23 cellular contexts compared by ENCODE assay signal in the genomic region with DNA sequence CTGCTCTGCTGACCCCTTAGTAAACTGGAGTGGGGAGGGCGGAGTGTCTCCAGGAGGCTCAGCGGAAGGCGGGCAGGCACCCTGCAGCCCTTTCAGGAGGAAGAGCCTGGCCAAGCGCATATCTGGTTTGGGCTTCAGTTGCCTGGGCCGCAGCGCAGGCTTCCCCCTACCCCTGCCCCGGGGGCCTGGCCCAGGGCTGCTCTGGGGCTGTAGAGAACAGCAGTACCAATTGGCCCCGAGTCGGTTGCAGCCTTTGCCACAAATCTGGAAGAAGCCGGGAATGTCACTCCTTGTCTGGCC. TPM values are rescaled to one million over a fixed set of nuclear protein-coding genes. Genes with fewer than 3 reads are reported as not detected.
DNase-seq lines count a peak whose midpoint lies in the region; ATAC-seq and TF ChIP-seq lines count a peak whose summit lies in the region.
"Had no signal": no experiment of that assay in that cellular context is flagged by ENCODE, and none has a peak within 500 bp of the region (broad histone marks: within the 10 kb centered on the region; RNA-seq: fewer than 3 reads in every experiment).

No MANE protein-coding gene starts in this region.

- no peaks in the 10 kb centered on the region for H3K4me1 ChIP-seq in CD8-positive, alpha-beta T cell (ENCODE audit: insufficient read depth, low read length)
- H3K4me1 ChIP-seq in endocrine pancreas (ENCODE audit: control insufficient read depth, insufficient read depth, low read length): no peaks in the 10 kb centered on the region
- peaks cover 5 to 10% of the 10 kb centered on the region in 2 donors for H3K4me1 ChIP-seq in thyroid gland

- peaks cover 3% of the 10 kb centered on the region for H3K27me3 ChIP-seq in CD8-positive, alpha-beta T cell (ENCODE audit: insufficient read depth, low read length)
- H3K27me3 ChIP-seq in endocrine pancreas (ENCODE audit: control insufficient read depth, insufficient read depth, low read length) (no peaks in the 10 kb centered on the region), neural cell (ENCODE audit: insufficient read depth, low read depth, low read length) (peaks cover 48% of the 10 kb centered on the region), thyroid gland (no peaks in the 10 kb centered on the region)

- POLR2A ChIA-PET in CD8-positive, alpha-beta T cell (lab: Charles Lee): no interaction called here

- TF ChIP-seq POLR2A in thyroid gland (IDR thresholded peaks at IDR 0.05): no peak

- no peak overlapping the region for H3K27ac Mint-ChIP-seq in CD8-positive, alpha-beta T cell
- H3K27ac Mint-ChIP-seq: activated CD4-positive, alpha-beta T cell treated with anti-CD3 and anti-CD28 coated beads, Interleukin-2, amount 10 ng/mL, durations not matched to agents 7 days and 5 days had no signal

- no peak for TF ChIP-seq RAD21 in neural cell (conservative IDR thresholded peaks at IDR 0.05)

- no peak for TF ChIP-seq EP300 in neural cell (conservative IDR thresholded peaks at IDR 0.05; ENCODE audit: poor library complexity, severe bottlenecking)

- peak overlapping the region; percentile 81 for H3K4me2 ChIP-seq in neural cell (ENCODE audit: low read length)

- peak overlapping the region; percentile 31 for H3K9ac ChIP-seq in endocrine pancreas (ENCODE audit: control insufficient read depth, insufficient read depth, low read length)
- H3K9ac ChIP-seq in neural cell (ENCODE audit: low read length): peak overlapping the region; percentile 69

- no peaks in the 10 kb centered on the region for H3K36me3 Mint-ChIP-seq in CD8-positive, alpha-beta T cell
- H3K36me3 Mint-ChIP-seq: naive B cell had no signal

- H3K4me1 Mint-ChIP-seq in CD8-positive, alpha-beta T cell (ENCODE audit: low read depth): peaks cover 11% of the 10 kb centered on the region

- no peak for ATAC-seq in CD8-positive, alpha-beta T cell
- ATAC-seq in GM21381 (IDR thresholded peaks at IDR 0.05; ENCODE audit: unreplicated experiment): no peak
- ATAC-seq: heart left ventricle had no signal

- no peaks in the 10 kb centered on the region for H3K36me3 ChIP-seq in CD8-positive, alpha-beta T cell (ENCODE audit: insufficient read depth, low read length)
- H3K36me3 ChIP-seq in endocrine pancreas (ENCODE audit: control insufficient read depth, insufficient read depth, low read length): no peaks in the 10 kb centered on the region
- no peaks in the 10 kb centered on the region for H3K36me3 ChIP-seq in neural cell (ENCODE audit: insufficient read depth, low read length)
- no peaks in the 10 kb centered on the region for H3K36me3 ChIP-seq in thyroid gland
- H3K36me3 ChIP-seq: heart left ventricle had no signal

- DNase-seq in CD8-positive, alpha-beta T cell: no peak
- DNase-seq in NCI-H2227 (lab: John Stamatoyannopoulos, UW; ENCODE audit: unreplicated experiment) (peak; percentile 31), NCI-H1436 (lab: John Stamatoyannopoulos, UW) (no peak), thyroid gland (no peak), cardiac septum (ENCODE audit: low spot score) (no peak)
- DNase-seq: activated CD4-positive, alpha-beta T cell treated with anti-CD3 and anti-CD28 coated beads, Interleukin-2, amount 10 ng/mL, durations not matched to agents 7 days and 5 days; activated CD8-positive, alpha-beta memory T cell treated with anti-CD3 and anti-CD28 coated beads, Interleukin-2, amount 50 U/mL, for 4 hours; activated effector memory CD4-positive, alpha-beta T cell treated with Interleukin-2 at 50 U/mL for 16 hours; amniotic stem cell; central memory CD4-positive, alpha-beta T cell; DMS153; KBM-7; MV-4-11; naive B cell; NCI-H2029 treated with DMSO at 0.1 percent for 48 hours; NCI-H510A treated with DMSO at 0.1 percent for 48 hours; small intestine; stimulated activated CD4-positive, alpha-beta T cell treated with anti-CD3 and anti-CD28 coated beads, Interleukin-4, amount 100 ng/mL, for 1 hour had no signal

- intact Hi-C loops in CD8-positive, alpha-beta T cell (cut with DNase I, micrococcal nuclease): no loop called here
- intact Hi-C loops in thyroid gland (cut with DNase I): loop anchor here (10.0 kb wide), 1 partner anchor 107 kb away; no protein-coding TSS in a partner anchor
- intact Hi-C loops in cardiac septum (cut with DNase I): no loop called here

- no peaks in the 10 kb centered on the region for H3K79me2 ChIP-seq in neural cell (replicated peaks; ENCODE audit: insufficient read depth, low read length)

- TF ChIP-seq CTCF in CD8-positive, alpha-beta T cell (IDR thresholded peaks at IDR 0.05): no peak
- no peak for TF ChIP-seq CTCF in neural cell (IDR thresholded peaks at IDR 0.05; ENCODE audit: poor library complexity, severe bottlenecking)
- no peak for TF ChIP-seq CTCF in thyroid gland (IDR thresholded peaks at IDR 0.05)

- H4K20me1 ChIP-seq in neural cell (ENCODE audit: insufficient read depth): no peaks in the 10 kb centered on the region

- no peaks in the 10 kb centered on the region for H3K9me2 ChIP-seq in neural cell (ENCODE audit: insufficient read depth, low read length)

- H3K27me3 Mint-ChIP-seq in CD8-positive, alpha-beta T cell (ENCODE audit: low read depth): peaks cover 59% of the 10 kb centered on the region

- H3K27ac ChIP-seq in CD8-positive, alpha-beta T cell (ENCODE audit: low read depth, low read length): no peak overlapping the region
- H3K27ac ChIP-seq in neural cell (ENCODE audit: low read length) (no peak overlapping the region), thyroid gland (no peak overlapping the region)
- H3K27ac ChIP-seq: HL-60 had no signal

- peak overlapping the region; percentile 34 for H2AFZ ChIP-seq in neural cell (ENCODE audit: low read depth, low read length)

- H3F3A ChIP-seq in neural cell (ENCODE audit: insufficient read depth, low read length, poor library complexity, severe bottlenecking): no peaks in the 10 kb centered on the region

- H3K9me3 Mint-ChIP-seq in CD8-positive, alpha-beta T cell: no peaks in the 10 kb centered on the region
- H3K9me3 Mint-ChIP-seq: activated CD4-positive, alpha-beta T cell treated with anti-CD3 and anti-CD28 coated beads, Interleukin-2, amount 10 ng/mL, durations not matched to agents 7 days and 5 days; naive B cell had no signal

- H3K4me3 ChIP-seq in CD8-positive, alpha-beta T cell (ENCODE audit: low read depth, low read length): no peak overlapping the region
- H3K4me3 ChIP-seq in endocrine pancreas (ENCODE audit: control insufficient read depth, insufficient read depth, low read length) (no peak overlapping the region), neural cell (ENCODE audit: low read length) (peak overlapping the region; percentile 69), thyroid gland (replicated peaks in 1 of 3) (no peak overlapping the region)

- CTCF ChIA-PET in CD8-positive, alpha-beta T cell (lab: Charles Lee): interaction anchor here (1.4 to 1.6 kb wide), 2 partner anchors 14 to 152 kb away, joined by 4 to 5 read pairs; no protein-coding TSS in a partner anchor

- WGBS in thyroid gland, 2 donors: 50 to 61% methylated on average over 5 to 8 of the region's 10 CpGs

- H3K4me3 Mint-ChIP-seq in CD8-positive, alpha-beta T cell: peak overlapping the region; percentile 42

- no peaks in the 10 kb centered on the region for H3K9me3 ChIP-seq in CD8-positive, alpha-beta T cell (ENCODE audit: low read length)
- no peaks in the 10 kb centered on the region for H3K9me3 ChIP-seq in endocrine pancreas (ENCODE audit: control insufficient read depth, low read length)
- H3K9me3 ChIP-seq in neural cell (ENCODE audit: low read length): peaks cover 3% of the 10 kb centered on the region
- no peaks in the 10 kb centered on the region for H3K9me3 ChIP-seq in thyroid gland
- H3K9me3 ChIP-seq: heart left ventricle had no signal

TF ChIP-seq in neural cell, 6 proteins besides CTCF, POLR2A, EP300 and RAD21:
- TF ChIP-seq POLR2AphosphoS5 (IDR thresholded peaks at IDR 0.05) (no peak), SMC3 (conservative IDR thresholded peaks at IDR 0.05; ENCODE audit: poor library complexity) (no peak), EZH2 (IDR thresholded peaks at IDR 0.05; ENCODE audit: borderline replicate concordance, insufficient read depth, low read length, poor library complexity, severe bottlenecking) (no peak), MXI1 (conservative IDR thresholded peaks at IDR 0.05; ENCODE audit: poor library complexity, severe bottlenecking) (no peak), TAF1 (IDR thresholded peaks at IDR 0.05; ENCODE audit: low read depth) (no peak)
- TF ChIP-seq, protein P1, sequence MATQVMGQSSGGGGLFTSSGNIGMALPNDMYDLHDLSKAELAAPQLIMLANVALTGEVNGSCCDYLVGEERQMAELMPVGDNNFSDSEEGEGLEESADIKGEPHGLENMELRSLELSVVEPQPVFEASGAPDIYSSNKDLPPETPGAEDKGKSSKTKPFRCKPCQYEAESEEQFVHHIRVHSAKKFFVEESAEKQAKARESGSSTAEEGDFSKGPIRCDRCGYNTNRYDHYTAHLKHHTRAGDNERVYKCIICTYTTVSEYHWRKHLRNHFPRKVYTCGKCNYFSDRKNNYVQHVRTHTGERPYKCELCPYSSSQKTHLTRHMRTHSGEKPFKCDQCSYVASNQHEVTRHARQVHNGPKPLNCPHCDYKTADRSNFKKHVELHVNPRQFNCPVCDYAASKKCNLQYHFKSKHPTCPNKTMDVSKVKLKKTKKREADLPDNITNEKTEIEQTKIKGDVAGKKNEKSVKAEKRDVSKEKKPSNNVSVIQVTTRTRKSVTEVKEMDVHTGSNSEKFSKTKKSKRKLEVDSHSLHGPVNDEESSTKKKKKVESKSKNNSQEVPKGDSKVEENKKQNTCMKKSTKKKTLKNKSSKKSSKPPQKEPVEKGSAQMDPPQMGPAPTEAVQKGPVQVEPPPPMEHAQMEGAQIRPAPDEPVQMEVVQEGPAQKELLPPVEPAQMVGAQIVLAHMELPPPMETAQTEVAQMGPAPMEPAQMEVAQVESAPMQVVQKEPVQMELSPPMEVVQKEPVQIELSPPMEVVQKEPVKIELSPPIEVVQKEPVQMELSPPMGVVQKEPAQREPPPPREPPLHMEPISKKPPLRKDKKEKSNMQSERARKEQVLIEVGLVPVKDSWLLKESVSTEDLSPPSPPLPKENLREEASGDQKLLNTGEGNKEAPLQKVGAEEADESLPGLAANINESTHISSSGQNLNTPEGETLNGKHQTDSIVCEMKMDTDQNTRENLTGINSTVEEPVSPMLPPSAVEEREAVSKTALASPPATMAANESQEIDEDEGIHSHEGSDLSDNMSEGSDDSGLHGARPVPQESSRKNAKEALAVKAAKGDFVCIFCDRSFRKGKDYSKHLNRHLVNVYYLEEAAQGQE (IDR thresholded peaks at IDR 0.05; ENCODE audit: borderline replicate concordance): no peak

RNA-seq across cellular contexts. Expression of a gene that starts 28.1 kb away (rescaled TPM):
- total RNA-seq in CD8-positive, alpha-beta T cell: under 1 TPM; 0.31 to 0.41 TPM
- 5.1 and 6.3 TPM in 2 replicates for polyA plus RNA-seq in neural cell
- 6.8 and 7.4 TPM in 2 replicates for polyA minus RNA-seq in neural cell
- total RNA-seq in thyroid gland (1 to 10 TPM; 1.1 to 3.0 (median 1.6) TPM), cardiac septum (1.5 TPM)

RNA-seq across cellular contexts. Expression of a gene that starts 55.9 kb away (rescaled TPM):
- total RNA-seq in CD8-positive, alpha-beta T cell: 10 to 100 TPM; 19.2 to 21.3 TPM
- 77.1 and 95.9 TPM in 2 replicates for polyA plus RNA-seq in neural cell
- polyA minus RNA-seq in neural cell: 32.4 and 35.1 TPM in 2 replicates
- total RNA-seq in thyroid gland: 100 to 1,000 TPM in 2 of 4 donors, 10 to 100 TPM in 2; 54.4 to 124 (median 90.2) TPM
- total RNA-seq in cardiac septum: 112 TPM
